In genomic region chr3:42906905-42907183, GRCh38 we compare ENCODE assay signal across 13 cellular contexts. TPM values are rescaled to one million over a fixed set of nuclear protein-coding genes. Genes with fewer than 3 reads are reported as not detected.
DNase-seq lines count a peak whose midpoint lies in the region; ATAC-seq and TF ChIP-seq lines count a peak whose summit lies in the region.
"Had no signal": no experiment of that assay in that cellular context is flagged by ENCODE, and none has a peak within 500 bp of the region (broad histone marks: within the 10 kb centered on the region; RNA-seq: fewer than 3 reads in every experiment).

No MANE protein-coding gene starts in this region.

- no peak for DNase-seq in activated CD4-positive, alpha-beta T cell treated with anti-CD3 and anti-CD28 coated beads, Interleukin-2, amount 10 ng/mL, durations not matched to agents 7 days and 5 days
- DNase-seq in activated CD4-positive, alpha-beta T cell treated with anti-CD3 and anti-CD28 coated beads, Interleukin-2, amount 50 U/mL, for 1 hour = no peak
- DNase-seq in coronary artery (ENCODE audit: low spot score) = no peak
- peak in 1 of 2 donors; percentile 2 for DNase-seq in thyroid gland
- DNase-seq in NCI-H510A (lab: John Stamatoyannopoulos, UW) = no peak
- no peak for DNase-seq in HEK293T (ENCODE audit: extremely low spot score)
- DNase-seq: activated CD4-positive, alpha-beta T cell treated with anti-CD3 and anti-CD28 coated beads, Interleukin-2, amount 10 ng/mL, durations not matched to agents 24 days and 14 days; central memory CD4-positive, alpha-beta T cell; SHP77 treated with DMSO at 0.1 percent for 48 hours had no signal

- TF ChIP-seq CTCF in coronary artery (IDR thresholded peaks at IDR 0.05) (no peak), thyroid gland (IDR thresholded peaks at IDR 0.05) (no peak)

- peak overlapping the region; percentile 80 for H3K9ac ChIP-seq in mucosa of stomach (ENCODE audit: low read length)

- H3K4me3 Mint-ChIP-seq in activated CD4-positive, alpha-beta T cell treated with anti-CD3 and anti-CD28 coated beads, Interleukin-2, amount 10 ng/mL, durations not matched to agents 7 days and 5 days = peak overlapping the region; percentile 12

- no peaks in the 10 kb centered on the region for H3K9me3 ChIP-seq in mucosa of stomach (ENCODE audit: control insufficient read depth, low read length)
- H3K9me3 ChIP-seq in thyroid gland = no peaks in the 10 kb centered on the region
- H3K9me3 ChIP-seq: neutrophil had no signal

- peak overlapping the region in 1 of 2 donors; percentile 77 for H3K27ac ChIP-seq in coronary artery
- H3K27ac ChIP-seq in thyroid gland = no peak overlapping the region
- H3K27ac ChIP-seq: neutrophil had no signal

- no peak for TF ChIP-seq POLR2A in thyroid gland (IDR thresholded peaks at IDR 0.05)

- H3K27ac Mint-ChIP-seq in activated CD4-positive, alpha-beta T cell treated with anti-CD3 and anti-CD28 coated beads, Interleukin-2, amount 10 ng/mL, durations not matched to agents 7 days and 5 days = no peak overlapping the region
- H3K27ac Mint-ChIP-seq: activated CD4-positive, alpha-beta T cell treated with anti-CD3 and anti-CD28 coated beads, Interleukin-2, amount 10 ng/mL, durations not matched to agents 24 days and 14 days had no signal

- CTCF ChIA-PET in activated CD4-positive, alpha-beta T cell treated with anti-CD3 and anti-CD28 coated beads, Interleukin-2, amount 10 ng/mL, durations not matched to agents 7 days and 5 days (lab: Charles Lee) = interaction anchor here (0.8 kb wide), 1 partner anchor 26 kb away, joined by 3 read pairs; no protein-coding TSS in a partner anchor
- CTCF ChIA-PET in HEK293T (lab: Yijun Ruan, JAX) = no interaction called here

- H3K4me1 Mint-ChIP-seq in activated CD4-positive, alpha-beta T cell treated with anti-CD3 and anti-CD28 coated beads, Interleukin-2, amount 10 ng/mL, durations not matched to agents 7 days and 5 days = peaks cover 10% of the 10 kb centered on the region
- H3K4me1 Mint-ChIP-seq: activated CD4-positive, alpha-beta T cell treated with anti-CD3 and anti-CD28 coated beads, Interleukin-2, amount 10 ng/mL, durations not matched to agents 24 days and 14 days had no signal

- H3K36me3 ChIP-seq in mucosa of stomach (ENCODE audit: control insufficient read depth, insufficient read depth, low read length) (peaks cover 9% of the 10 kb centered on the region), thyroid gland (peaks cover 8 to 10% of the 10 kb centered on the region in 2 donors)
- H3K36me3 ChIP-seq: neutrophil had no signal

- peaks cover 33% of the 10 kb centered on the region for H3K9me3 Mint-ChIP-seq in activated CD4-positive, alpha-beta T cell treated with anti-CD3 and anti-CD28 coated beads, Interleukin-2, amount 10 ng/mL, durations not matched to agents 7 days and 5 days

- intact Hi-C loops in thyroid gland (cut with DNase I) = no loop called here

- POLR2A ChIA-PET in activated CD4-positive, alpha-beta T cell treated with anti-CD3 and anti-CD28 coated beads, Interleukin-2, amount 10 ng/mL, durations not matched to agents 7 days and 5 days (lab: Charles Lee) = no interaction called here
- POLR2A ChIA-PET in HEK293T (lab: Yijun Ruan, JAX) = no interaction called here

- H3K27me3 ChIP-seq in mucosa of stomach (ENCODE audit: control insufficient read depth, insufficient read depth, low read length) (peaks cover 2% of the 10 kb centered on the region), thyroid gland (no peaks in the 10 kb centered on the region)

- H3K36me3 Mint-ChIP-seq in activated CD4-positive, alpha-beta T cell treated with anti-CD3 and anti-CD28 coated beads, Interleukin-2, amount 10 ng/mL, durations not matched to agents 7 days and 5 days (ENCODE audit: low read depth) = peaks cover 24% of the 10 kb centered on the region

- WGBS in thyroid gland, 2 donors = 65 to 67% methylated on average over 3 of the region's 3 CpGs

- H3K4me1 ChIP-seq in mucosa of stomach (ENCODE audit: control insufficient read depth, insufficient read depth, low read length) = peaks cover 39% of the 10 kb centered on the region
- H3K4me1 ChIP-seq in thyroid gland = peaks cover 6 to 18% of the 10 kb centered on the region in 2 donors

- no peak for ATAC-seq in HG03095 (IDR thresholded peaks at IDR 0.05; ENCODE audit: unreplicated experiment)

- H3K4me3 ChIP-seq in coronary artery (peak overlapping the region; percentile 94), mucosa of stomach (ENCODE audit: low read length) (peak overlapping the region; percentile 79), thyroid gland (replicated peaks in 1 of 3) (peak overlapping the region in 2 of 3 donors; percentile 57 to 65)

- peaks cover 38% of the 10 kb centered on the region for H3K27me3 Mint-ChIP-seq in activated CD4-positive, alpha-beta T cell treated with anti-CD3 and anti-CD28 coated beads, Interleukin-2, amount 10 ng/mL, durations not matched to agents 7 days and 5 days

TF ChIP-seq in HEK293T, 16 proteins besides CTCF, POLR2A, EP300 and RAD21:
- no peak for TF ChIP-seq LEF1 (IDR thresholded peaks at IDR 0.05; ENCODE audit: borderline replicate concordance)
- TF ChIP-seq ELF4 (IDR thresholded peaks at IDR 0.05) = no peak
- TF ChIP-seq TARDBP (IDR thresholded peaks at IDR 0.05) = no peak
- TF ChIP-seq ARNT (IDR thresholded peaks at IDR 0.05) = no peak
- no peak for TF ChIP-seq NFRKB (IDR thresholded peaks at IDR 0.05)
- no peak for TF ChIP-seq FOXK2 (IDR thresholded peaks at IDR 0.05)
- no peak for TF ChIP-seq FOXM1 (IDR thresholded peaks at IDR 0.05; ENCODE audit: borderline replicate concordance)
- no peak for TF ChIP-seq BHLHE40 (IDR thresholded peaks at IDR 0.05; ENCODE audit: borderline replicate concordance)
- no peak for TF ChIP-seq SP1 (IDR thresholded peaks at IDR 0.05)
- no peak for TF ChIP-seq L3MBTL2 (conservative IDR thresholded peaks at IDR 0.05)
- TF ChIP-seq SUZ12 (IDR thresholded peaks at IDR 0.05) = no peak
- TF ChIP-seq, protein P1, sequence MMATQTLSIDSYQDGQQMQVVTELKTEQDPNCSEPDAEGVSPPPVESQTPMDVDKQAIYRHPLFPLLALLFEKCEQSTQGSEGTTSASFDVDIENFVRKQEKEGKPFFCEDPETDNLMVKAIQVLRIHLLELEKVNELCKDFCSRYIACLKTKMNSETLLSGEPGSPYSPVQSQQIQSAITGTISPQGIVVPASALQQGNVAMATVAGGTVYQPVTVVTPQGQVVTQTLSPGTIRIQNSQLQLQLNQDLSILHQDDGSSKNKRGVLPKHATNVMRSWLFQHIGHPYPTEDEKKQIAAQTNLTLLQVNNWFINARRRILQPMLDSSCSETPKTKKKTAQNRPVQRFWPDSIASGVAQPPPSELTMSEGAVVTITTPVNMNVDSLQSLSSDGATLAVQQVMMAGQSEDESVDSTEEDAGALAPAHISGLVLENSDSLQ (IDR thresholded peaks at IDR 0.05) = no peak
- no peak for TF ChIP-seq ZNF384 (IDR thresholded peaks at IDR 0.05)
- no peak for TF ChIP-seq FOXA1 (IDR thresholded peaks at IDR 0.05)

RNA-seq across cellular contexts. Expression of gene ZNF662, which starts 0.9 kb away (rescaled TPM):
- under 1 TPM; 0.22 to 0.25 TPM for total RNA-seq in activated CD4-positive, alpha-beta T cell treated with anti-CD3 and anti-CD28 coated beads, Interleukin-2, amount 10 ng/mL, durations not matched to agents 7 days and 5 days
- total RNA-seq in thyroid gland = 10 to 100 TPM in 2 of 4 donors, 1 to 10 TPM in 2; 8.5 to 14.2 (median 9.8) TPM
- total RNA-seq: A172 had no signal

RNA-seq across cellular contexts. Expression of gene CYP8B1, which starts 31.2 kb away (rescaled TPM):
- total RNA-seq in activated CD4-positive, alpha-beta T cell treated with anti-CD3 and anti-CD28 coated beads, Interleukin-2, amount 10 ng/mL, durations not matched to agents 7 days and 5 days = not detected
- not detected for total RNA-seq in thyroid gland
- total RNA-seq: A172; activated CD4-positive, alpha-beta T cell treated with anti-CD3 and anti-CD28 coated beads, Interleukin-2, amount 10 ng/mL, durations not matched to agents 24 days and 14 days had no signal

Comparison
In these comparisons a context has a peak if more than half of its experiments do, and no peak if none do; other contexts are left out.
1. RNA of gene ZNF662, which starts 0.9 kb away (total RNA-seq): 8.5 to 14.2 TPM in thyroid gland; 0.22 to 0.25 TPM in activated CD4-positive, alpha-beta T cell treated with anti-CD3 and anti-CD28 coated beads, Interleukin-2, amount 10 ng/mL, durations not matched to agents 7 days and 5 days; every median in the first group is over 4 times any median in the second.
2. Peak in every context shown above with its lines, with median percentiles within 50 percentile points of each other: H3K4me3 ChIP-seq.